Comparison of ENCODE assay signal across 14 cellular contexts in genomic region chr11:113895367-113896155, GRCh38. TPM values are rescaled to one million over a fixed set of nuclear protein-coding genes. Genes with fewer than 3 reads are reported as not detected.
DNase-seq lines count a peak whose midpoint lies in the region; ATAC-seq and TF ChIP-seq lines count a peak whose summit lies in the region.
"Had no signal": no experiment of that assay in that cellular context is flagged by ENCODE, and none has a peak within 500 bp of the region (broad histone marks: within the 10 kb centered on the region; RNA-seq: fewer than 3 reads in every experiment).

No MANE protein-coding gene starts in this region.

- TF ChIP-seq EP300 in SK-N-SH (IDR thresholded peaks at IDR 0.05; ENCODE audit: borderline replicate concordance in 1 of 2, low read depth in 1 of 2, low read length in 1 of 2) = no peak

- H3K27me3 Mint-ChIP-seq in endodermal cell (ENCODE audit: insufficient read depth) = no peaks in the 10 kb centered on the region
- no peaks in the 10 kb centered on the region for H3K27me3 Mint-ChIP-seq in activated naive CD8-positive, alpha-beta T cell treated with anti-CD3 and anti-CD28 coated beads, Interleukin-2, amount 50 U/mL, for 24 hours

- H3K79me2 ChIP-seq in SK-N-SH (ENCODE audit: insufficient read depth) = no peaks in the 10 kb centered on the region

- no peak for TF ChIP-seq RAD21 in SK-N-SH (IDR thresholded peaks at IDR 0.05; ENCODE audit: low read length)

- no peak overlapping the region for H3K27ac Mint-ChIP-seq in endodermal cell
- H3K27ac Mint-ChIP-seq in activated naive CD8-positive, alpha-beta T cell treated with anti-CD3 and anti-CD28 coated beads, Interleukin-2, amount 50 U/mL, for 24 hours = no peak overlapping the region
- H3K27ac Mint-ChIP-seq: activated CD4-positive, alpha-beta memory T cell treated with anti-CD3 and anti-CD28 coated beads, Interleukin-2, amount 10 ng/mL, durations not matched to agents 7 days and 5 days; T-helper 1 cell treated with Interleukin-12 subunit alpha and Interleukin-12 subunit beta and Interleukin-4 antibody, amounts not matched to agents 30 μg/mL and 1 μg/mL, for 36 hours had no signal

- no peak overlapping the region for H2AFZ ChIP-seq in SK-N-SH (ENCODE audit: low read depth)

- H3K27ac ChIP-seq in SK-N-SH (ENCODE audit: low read depth in 2 of 2, low read length in 1 of 2) = no peak overlapping the region
- H3K27ac ChIP-seq in endodermal cell (ENCODE audit: low read depth, low read length) = no peak overlapping the region
- H3K27ac ChIP-seq in gastrocnemius medialis = peak overlapping the region; percentile 65 to 81 (median 72)
- no peak overlapping the region for H3K27ac ChIP-seq in esophagus squamous epithelium

- H3K4me3 ChIP-seq in SK-N-SH (ENCODE audit: low read depth in 2 of 2, low read length in 1 of 2) = no peak overlapping the region
- no peak overlapping the region for H3K4me3 ChIP-seq in endodermal cell (ENCODE audit: low read length)
- no peak overlapping the region for H3K4me3 ChIP-seq in gastrocnemius medialis
- no peak overlapping the region for H3K4me3 ChIP-seq in esophagus squamous epithelium
- H3K4me3 ChIP-seq: heart right ventricle had no signal

- POLR2A ChIA-PET in SK-N-SH (lab: Yijun Ruan, JAX) = interaction anchor here (0.7 kb wide), 1 partner anchor 369 kb away, joined by 4 read pairs; no protein-coding TSS in a partner anchor

- no peaks in the 10 kb centered on the region for H3K9me2 ChIP-seq in SK-N-SH

- H3K4me2 ChIP-seq in SK-N-SH = no peak overlapping the region

- H3K4me1 Mint-ChIP-seq in endodermal cell = peaks cover 19% of the 10 kb centered on the region
- H3K4me1 Mint-ChIP-seq in activated naive CD8-positive, alpha-beta T cell treated with anti-CD3 and anti-CD28 coated beads, Interleukin-2, amount 50 U/mL, for 24 hours = no peaks in the 10 kb centered on the region

- TF ChIP-seq POLR2A in gastrocnemius medialis (IDR thresholded peaks at IDR 0.05) = no peak
- TF ChIP-seq POLR2A in esophagus squamous epithelium (IDR thresholded peaks at IDR 0.05) = no peak

- in situ Hi-C loops in gastrocnemius medialis (cut with MboI; ENCODE audit: low sequenced_read_pairs in 4 of 4) = loop anchor here (10.0 to 25.0 kb wide), 4 partner anchors 129 to 392 kb away; partner anchors contain the start of gene NNMT (in 2 of the 4)

- DNase-seq in SK-N-SH (no peak), NCI-H526 (lab: John Stamatoyannopoulos, UW) (peak; percentile 88 to 95), endodermal cell (peak; percentile 62), gastrocnemius medialis (peak; percentile 26 to 54), DMS114 treated with DMSO at 0.1 percent for 48 hours (lab: John Stamatoyannopoulos, UW; ENCODE audit: unreplicated experiment) (no peak), esophagus squamous epithelium (lab: John Stamatoyannopoulos, UW) (no peak)
- no peak for DNase-seq in activated naive CD8-positive, alpha-beta T cell treated with anti-CD3 and anti-CD28 coated beads, Interleukin-2, amount 50 U/mL, for 24 hours
- DNase-seq: heart right ventricle had no signal

- H3K9me3 ChIP-seq in SK-N-SH (no peaks in the 10 kb centered on the region), endodermal cell (ENCODE audit: control insufficient read depth, low read length) (no peaks in the 10 kb centered on the region), gastrocnemius medialis (no peaks in the 10 kb centered on the region), esophagus squamous epithelium (no peaks in the 10 kb centered on the region)
- H3K9me3 ChIP-seq: heart right ventricle had no signal

- no peaks in the 10 kb centered on the region for H3K36me3 Mint-ChIP-seq in endodermal cell (ENCODE audit: low read depth)
- H3K36me3 Mint-ChIP-seq in activated naive CD8-positive, alpha-beta T cell treated with anti-CD3 and anti-CD28 coated beads, Interleukin-2, amount 50 U/mL, for 24 hours (ENCODE audit: low read depth) = no peaks in the 10 kb centered on the region

- intact Hi-C loops in gastrocnemius medialis (cut with DNase I; ENCODE audit: low total_unique reads) = loop anchor here (5.0 to 10.0 kb wide), 2 partner anchors 139 to 367 kb away; no protein-coding TSS in a partner anchor
- intact Hi-C loops in esophagus squamous epithelium (cut with DNase I) = loop anchor here (5.0 kb wide), 1 partner anchor 362 kb away; no protein-coding TSS in a partner anchor

- H3K4me3 Mint-ChIP-seq in endodermal cell = no peak overlapping the region
- no peak overlapping the region for H3K4me3 Mint-ChIP-seq in activated naive CD8-positive, alpha-beta T cell treated with anti-CD3 and anti-CD28 coated beads, Interleukin-2, amount 50 U/mL, for 24 hours
- H3K4me3 Mint-ChIP-seq: activated CD4-positive, alpha-beta memory T cell treated with anti-CD3 and anti-CD28 coated beads, Interleukin-2, amount 10 ng/mL, durations not matched to agents 7 days and 5 days; T-helper 1 cell treated with Interleukin-12 subunit alpha and Interleukin-12 subunit beta and Interleukin-4 antibody, amounts not matched to agents 30 μg/mL and 1 μg/mL, for 36 hours had no signal

- 27% methylated on average over 10 of the region's 10 CpGs for WGBS in SK-N-SH (ENCODE audit: low lambda C conversion rate)
- WGBS in endodermal cell (ENCODE audit: insufficient coverage in 1 of 2, insufficient read length in 1 of 2), 2 experiments = 67 to 74% methylated on average over 5 to 10 of the region's 10 CpGs
- 66 to 67% methylated on average over 6 to 10 of the region's 10 CpGs for WGBS in esophagus squamous epithelium, 2 donors

- H3F3A ChIP-seq in SK-N-SH (replicated peaks; ENCODE audit: insufficient read depth) = no peaks in the 10 kb centered on the region

- CTCF ChIA-PET in SK-N-SH (lab: Yijun Ruan, JAX) = interaction anchor here (0.6 to 11.6 kb wide), 50 partner anchors 9 to 385 kb away, joined by 3 to 376 read pairs (median 6); partner anchors contain the start of genes HTR3A, HTR3B and USP28

- no peaks in the 10 kb centered on the region for H3K9me3 Mint-ChIP-seq in endodermal cell
- no peaks in the 10 kb centered on the region for H3K9me3 Mint-ChIP-seq in activated naive CD8-positive, alpha-beta T cell treated with anti-CD3 and anti-CD28 coated beads, Interleukin-2, amount 50 U/mL, for 24 hours
- H3K9me3 Mint-ChIP-seq: activated CD4-positive, alpha-beta memory T cell treated with anti-CD3 and anti-CD28 coated beads, Interleukin-2, amount 10 ng/mL, durations not matched to agents 7 days and 5 days; T-helper 1 cell treated with Interleukin-12 subunit alpha and Interleukin-12 subunit beta and Interleukin-4 antibody, amounts not matched to agents 30 μg/mL and 1 μg/mL, for 36 hours had no signal

- H3K9ac ChIP-seq in SK-N-SH (no peak overlapping the region), endodermal cell (ENCODE audit: extremely low read depth, low read length, poor library complexity, severe bottlenecking) (no peak overlapping the region)

- no peaks in the 10 kb centered on the region; the same call in 1 of the 2 replicates for H3K27me3 ChIP-seq in SK-N-SH (ENCODE audit: insufficient read depth)
- no peaks in the 10 kb centered on the region for H3K27me3 ChIP-seq in endodermal cell (ENCODE audit: control insufficient read depth, insufficient read depth, low read length, poor library complexity, severe bottlenecking)
- no peaks in the 10 kb centered on the region for H3K27me3 ChIP-seq in gastrocnemius medialis
- H3K27me3 ChIP-seq in esophagus squamous epithelium = no peaks in the 10 kb centered on the region
- H3K27me3 ChIP-seq: heart right ventricle had no signal

- TF ChIP-seq CTCF in SK-N-SH (IDR thresholded peaks at IDR 0.05) (no peak), endodermal cell (conservative IDR thresholded peaks at IDR 0.05) (peak; percentile 31), gastrocnemius medialis (IDR thresholded peaks at IDR 0.05 in 4 of 5, conservative IDR thresholded peaks at IDR 0.05 in 1 of 5) (peak in 2 of 5 experiments; percentile 29 to 37), esophagus squamous epithelium (IDR thresholded peaks at IDR 0.05) (no peak)

- ATAC-seq in SK-N-SH treated with all-trans-retinoic acid at 6 μM for 48 hours = peak; percentile 62
- ATAC-seq in gastrocnemius medialis = peak; percentile 92 to 97
- ATAC-seq in activated naive CD8-positive, alpha-beta T cell treated with anti-CD3 and anti-CD28 coated beads, Interleukin-2, amount 50 U/mL, for 24 hours = no peak

- H4K20me1 ChIP-seq in SK-N-SH (ENCODE audit: insufficient read depth) = no peaks in the 10 kb centered on the region

- H3K36me3 ChIP-seq in SK-N-SH (replicated peaks in 1 of 2; ENCODE audit: control insufficient read depth in 1 of 2, insufficient read depth in 2 of 2, low read length in 1 of 2) (no peaks in the 10 kb centered on the region), endodermal cell (ENCODE audit: control insufficient read depth, insufficient read depth, low read length) (no peaks in the 10 kb centered on the region), gastrocnemius medialis (no peaks in the 10 kb centered on the region), esophagus squamous epithelium (no peaks in the 10 kb centered on the region)
- H3K36me3 ChIP-seq: heart right ventricle had no signal

- H3K4me1 ChIP-seq in SK-N-SH (ENCODE audit: control insufficient read depth in 1 of 2, insufficient read depth in 2 of 2, low read depth in 1 of 2, low read length in 1 of 2) (no peaks in the 10 kb centered on the region), endodermal cell (ENCODE audit: control insufficient read depth, insufficient read depth, low read length) (peaks cover 4% of the 10 kb centered on the region), gastrocnemius medialis (peaks cover 11 to 12% of the 10 kb centered on the region in 2 donors), esophagus squamous epithelium (no peaks in the 10 kb centered on the region)

TF ChIP-seq in SK-N-SH treated with all-trans-retinoic acid at 6 μM for 48 hours, 23 proteins besides CTCF, POLR2A, EP300 and RAD21 (continues in another document):
- no peak for TF ChIP-seq ARNTL (CRISPR knock-in tag; IDR thresholded peaks at IDR 0.05; ENCODE audit: borderline replicate concordance, low read depth)
- TF ChIP-seq ZC3H10 (CRISPR knock-in tag; IDR thresholded peaks at IDR 0.05) = no peak

RNA-seq across cellular contexts. Expression of gene HTR3B, which starts 9.0 kb away (rescaled TPM):
- not detected in 2 replicates for polyA plus RNA-seq in SK-N-SH (2012; rRNA removed)
- not detected in 2 replicates for polyA plus RNA-seq in SK-N-SH (2012; cell fraction: cytosol; rRNA removed)
- polyA plus RNA-seq in SK-N-SH (2012; cell fraction: nucleus; rRNA removed) = not detected in 2 replicates
- total RNA-seq in endodermal cell = not detected
- not detected for polyA plus RNA-seq in endodermal cell (2013, experiment 1 of 2)
- polyA plus RNA-seq in endodermal cell (2013, experiment 2 of 2) = not detected
- total RNA-seq in gastrocnemius medialis = not detected
- total RNA-seq in esophagus squamous epithelium = under 1 TPM in 3 of 4 donors, not detected in 1; 0.15 to 0.64 (median 0.19) TPM
- total RNA-seq: activated CD4-positive, alpha-beta memory T cell treated with anti-CD3 and anti-CD28 coated beads, Interleukin-2, amount 10 ng/mL, durations not matched to agents 7 days and 5 days; heart right ventricle; HT-29; lung microvascular endothelial cell; pulmonary artery endothelial cell had no signal
- polyA plus RNA-seq: heart right ventricle had no signal

RNA-seq across cellular contexts. Expression of gene USP28, which starts 20.2 kb away (rescaled TPM):
- 18.3 and 20.0 TPM in 2 replicates for polyA plus RNA-seq in SK-N-SH (2012; rRNA removed)
- polyA plus RNA-seq in SK-N-SH (2012; cell fraction: cytosol; rRNA removed) = 16.0 and 20.8 TPM in 2 replicates
- 22.6 and 45.7 TPM in 2 replicates for polyA plus RNA-seq in SK-N-SH (2012; cell fraction: nucleus; rRNA removed)
- total RNA-seq in endodermal cell = 10 to 100 TPM; 67.0 to 73.7 TPM
- polyA plus RNA-seq in endodermal cell (2013, experiment 1 of 2) = 53.9 TPM
- 48.2 TPM for polyA plus RNA-seq in endodermal cell (2013, experiment 2 of 2)
- total RNA-seq in gastrocnemius medialis = 100 to 1,000 TPM in 1 of 4 donors, 10 to 100 TPM in 3; 56.7 to 141 (median 80.4) TPM
- 10 to 100 TPM; 11.4 to 38.6 (median 16.0) TPM for total RNA-seq in esophagus squamous epithelium

Comparison
In these comparisons a context has a peak if more than half of its experiments do, and no peak if none do; other contexts are left out.
1. DNase-seq: peak in NCI-H526 (2 of 2), endodermal cell (single experiment) and gastrocnemius medialis (2 of 2); none in SK-N-SH (single experiment), activated naive CD8-positive, alpha-beta T cell treated with anti-CD3 and anti-CD28 coated beads, Interleukin-2, amount 50 U/mL, for 24 hours (single experiment), DMS114 treated with DMSO at 0.1 percent for 48 hours (single experiment) and esophagus squamous epithelium (single experiment).
2. H3K27ac ChIP-seq: peak in gastrocnemius medialis (4 of 4); none in SK-N-SH (0 of 2), endodermal cell (single experiment) and esophagus squamous epithelium (0 of 4).